In the genomic region with DNA sequence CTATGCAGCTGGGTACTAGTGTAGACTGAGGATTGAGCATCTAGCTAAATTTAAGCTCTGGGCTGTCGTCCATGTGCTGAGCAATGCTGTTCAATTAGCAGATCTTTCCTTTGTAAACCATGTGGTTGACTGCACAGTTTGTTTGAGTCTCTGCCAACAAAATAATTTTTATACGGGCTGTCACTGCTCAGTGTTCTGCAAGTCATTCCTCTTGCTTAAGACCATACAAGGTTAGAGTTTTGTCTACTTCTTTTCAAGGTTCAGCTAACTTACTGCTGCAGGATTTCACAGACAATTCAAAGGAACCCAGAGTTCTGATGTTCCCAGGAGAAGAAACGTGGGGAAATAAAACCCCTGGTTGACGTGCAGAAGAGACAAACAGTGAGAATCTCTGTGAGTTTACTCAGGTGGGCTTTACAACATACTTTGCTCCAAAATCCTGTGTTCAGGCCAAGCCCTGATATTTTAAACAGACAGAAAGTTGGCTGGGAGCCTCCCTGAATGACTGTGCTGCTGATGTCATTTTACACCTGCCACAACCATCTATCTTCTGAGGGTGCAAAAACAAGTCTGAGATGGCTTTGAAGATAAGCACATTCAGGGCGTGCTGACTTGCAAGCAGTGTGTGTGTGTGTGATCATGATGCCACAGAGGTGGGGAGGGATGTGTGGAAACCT, we compare ENCODE assay signal across 1 cellular context.
A peak's percentile ranks its signal among the peaks of the same experiment; 100 is the strongest.
TF ChIP-seq lines count a peak whose summit lies in the region.

No MANE protein-coding gene starts in this region.

TF ChIP-seq in SK-N-SH treated with all-trans-retinoic acid at 6 μM for 48 hours, 23 proteins besides CTCF, POLR2A, EP300 and RAD21 (continued from another document):
- TF ChIP-seq, protein P1, sequence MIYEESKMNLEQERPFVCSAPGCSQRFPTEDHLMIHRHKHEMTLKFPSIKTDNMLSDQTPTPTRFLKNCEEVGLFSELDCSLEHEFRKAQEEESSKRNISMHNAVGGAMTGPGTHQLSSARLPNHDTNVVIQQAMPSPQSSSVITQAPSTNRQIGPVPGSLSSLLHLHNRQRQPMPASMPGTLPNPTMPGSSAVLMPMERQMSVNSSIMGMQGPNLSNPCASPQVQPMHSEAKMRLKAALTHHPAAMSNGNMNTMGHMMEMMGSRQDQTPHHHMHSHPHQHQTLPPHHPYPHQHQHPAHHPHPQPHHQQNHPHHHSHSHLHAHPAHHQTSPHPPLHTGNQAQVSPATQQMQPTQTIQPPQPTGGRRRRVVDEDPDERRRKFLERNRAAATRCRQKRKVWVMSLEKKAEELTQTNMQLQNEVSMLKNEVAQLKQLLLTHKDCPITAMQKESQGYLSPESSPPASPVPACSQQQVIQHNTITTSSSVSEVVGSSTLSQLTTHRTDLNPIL (CRISPR knock-in tag; IDR thresholded peaks at IDR 0.05; ENCODE audit: low read depth): peak; percentile 68
